In genomic region chr4:96599752-96600151, GRCh38 we compare ENCODE assay signal across 18 cellular contexts.
"Had no signal": no experiment of that assay in that cellular context is flagged by ENCODE, and none has a peak within 500 bp of the region (broad histone marks: within the 10 kb centered on the region; RNA-seq: fewer than 3 reads in every experiment).

No MANE protein-coding gene starts in this region.

- H3K4me1 Mint-ChIP-seq: activated T-helper 17 cell treated with anti-CD3 and anti-CD28 coated beads, Interleukin-2, amount 50 U/mL, for 72 hours; stimulated activated naive B cell treated with anti-CD40 and anti-IgM and Interleukin-4, amounts not matched to agents 10 μg/mL and 1 μg/mL and 100 μg/mL, for 72 hours had no signal

- ATAC-seq: activated CD8-positive, alpha-beta T cell treated with anti-CD3 and anti-CD28 coated beads for 36 hours; activated T-helper 17 cell treated with anti-CD3 and anti-CD28 coated beads, Interleukin-2, amount 50 U/mL, for 72 hours; foreskin keratinocyte; left lobe of liver; stimulated activated naive B cell treated with anti-CD40 and anti-IgM and Interleukin-4, amounts not matched to agents 10 μg/mL and 1 μg/mL and 100 μg/mL, for 72 hours had no signal

- H3K9me3 Mint-ChIP-seq: activated CD8-positive, alpha-beta T cell treated with anti-CD3 and anti-CD28 coated beads for 36 hours; activated T-helper 17 cell treated with anti-CD3 and anti-CD28 coated beads, Interleukin-2, amount 50 U/mL, for 72 hours; brain; nephron had no signal

- DNase-seq: activated CD4-positive, alpha-beta T cell treated with anti-CD3 and anti-CD28 coated beads for 48 hours; activated CD4-positive, CD25-positive, alpha-beta regulatory T cell; activated CD8-positive, alpha-beta T cell treated with anti-CD3 and anti-CD28 coated beads for 36 hours; activated naive CD4-positive, alpha-beta T cell; activated T-cell treated with anti-CD3 and anti-CD28 coated beads, Interleukin-2, amount 50 U/mL, for 1 hour; central memory CD4-positive, alpha-beta T cell; dorsolateral prefrontal cortex; foreskin keratinocyte; hypothalamus; kidney; midbrain; stimulated activated naive B cell treated with anti-CD40 and anti-IgM and Interleukin-4, amounts not matched to agents 10 μg/mL and 1 μg/mL and 100 μg/mL, for 72 hours; T-helper 9 cell had no signal

- H3K4me3 ChIP-seq: dorsolateral prefrontal cortex, lung had no signal

- H3K27me3 Mint-ChIP-seq: activated CD8-positive, alpha-beta T cell treated with anti-CD3 and anti-CD28 coated beads for 36 hours; activated T-helper 17 cell treated with anti-CD3 and anti-CD28 coated beads, Interleukin-2, amount 50 U/mL, for 72 hours; stimulated activated naive B cell treated with anti-CD40 and anti-IgM and Interleukin-4, amounts not matched to agents 10 μg/mL and 1 μg/mL and 100 μg/mL, for 72 hours had no signal

- H3K4me3 Mint-ChIP-seq: activated CD8-positive, alpha-beta T cell treated with anti-CD3 and anti-CD28 coated beads for 36 hours; activated T-helper 17 cell treated with anti-CD3 and anti-CD28 coated beads, Interleukin-2, amount 50 U/mL, for 72 hours; brain; nephron; stimulated activated naive B cell treated with anti-CD40 and anti-IgM and Interleukin-4, amounts not matched to agents 10 μg/mL and 1 μg/mL and 100 μg/mL, for 72 hours had no signal

- H3K36me3 Mint-ChIP-seq: brain; stimulated activated naive B cell treated with anti-CD40 and anti-IgM and Interleukin-4, amounts not matched to agents 10 μg/mL and 1 μg/mL and 100 μg/mL, for 72 hours had no signal

- H3K27ac Mint-ChIP-seq: activated CD8-positive, alpha-beta T cell treated with anti-CD3 and anti-CD28 coated beads for 36 hours; activated T-helper 17 cell treated with anti-CD3 and anti-CD28 coated beads, Interleukin-2, amount 50 U/mL, for 72 hours; brain; nephron; stimulated activated naive B cell treated with anti-CD40 and anti-IgM and Interleukin-4, amounts not matched to agents 10 μg/mL and 1 μg/mL and 100 μg/mL, for 72 hours had no signal

- H3K27me3 ChIP-seq: dorsolateral prefrontal cortex, foreskin keratinocyte had no signal

- H3K4me1 ChIP-seq: foreskin keratinocyte had no signal

- H3K27ac ChIP-seq: dorsolateral prefrontal cortex, foreskin keratinocyte had no signal
